ENCODE assay signal across 8 cellular contexts in the genomic region with DNA sequence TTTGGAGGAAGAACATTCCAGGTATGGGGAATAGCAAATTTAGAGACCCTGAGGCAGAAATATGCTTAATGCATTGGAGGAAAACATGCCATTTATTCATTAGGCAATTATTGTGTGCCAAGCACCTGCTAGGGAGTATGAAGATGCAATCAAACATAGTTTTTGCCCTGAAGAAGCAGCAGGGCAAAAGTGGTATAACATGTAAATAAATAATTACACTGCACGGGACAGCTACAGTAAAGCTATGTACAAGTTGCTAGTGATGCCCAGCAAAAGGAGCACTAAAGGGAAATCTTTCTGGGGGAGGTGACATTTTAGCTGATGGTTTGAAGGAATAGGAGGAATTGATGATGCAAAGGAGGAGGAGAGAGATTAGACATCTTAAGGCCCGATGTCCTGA. TPM values are rescaled to one million over a fixed set of nuclear protein-coding genes. Genes with fewer than 3 reads are reported as not detected.
DNase-seq lines count a peak whose midpoint lies in the region; ATAC-seq and TF ChIP-seq lines count a peak whose summit lies in the region.

No MANE protein-coding gene starts in this region.

- no peak for DNase-seq in left ventricle myocardium inferior
- no peak for DNase-seq in left cardiac atrium
- DNase-seq in adrenal gland: no peak
- DNase-seq in mesenchymal stem cell: no peak
- DNase-seq in UCSD-AML1 (lab: John Stamatoyannopoulos, UW; ENCODE audit: unreplicated experiment): no peak
- DNase-seq in germinal center (ENCODE audit: low spot score): no peak
- no peak for DNase-seq in GM10266 (ENCODE audit: extremely low spot score)

- no peak overlapping the region for H2BK15ac ChIP-seq in mesenchymal stem cell (ENCODE audit: low read depth, poor library complexity, severe bottlenecking)

- H3K18ac ChIP-seq in mesenchymal stem cell (ENCODE audit: low read depth in 1 of 2, low read length in 2 of 2): no peak overlapping the region

- 17 to 22% (median 18%) methylated on average over 2 of the region's 2 CpGs for WGBS in adrenal gland, 4 donors
- 46% methylated on average over 2 of the region's 2 CpGs for WGBS in mesenchymal stem cell

- H3K23ac ChIP-seq in mesenchymal stem cell (ENCODE audit: low read length in 2 of 2): no peak overlapping the region

- H3K9ac ChIP-seq in mesenchymal stem cell (ENCODE audit: low read length): peak overlapping the region; percentile 94

- TF ChIP-seq POLR2A in adrenal gland (IDR thresholded peaks at IDR 0.05): no peak

- TF ChIP-seq CTCF in left ventricle myocardium inferior (IDR thresholded peaks at IDR 0.05; ENCODE audit: borderline replicate concordance): no peak
- TF ChIP-seq CTCF in adrenal gland (IDR thresholded peaks at IDR 0.05): no peak
- no peak for TF ChIP-seq CTCF in GM10266 (IDR thresholded peaks at IDR 0.05; ENCODE audit: control insufficient read depth, insufficient read depth, low read depth, missing control alignments)

- H3K4me3 ChIP-seq in left ventricle myocardium inferior (peak overlapping the region; percentile 77), adrenal gland (peak overlapping the region in 1 of 4 donors; percentile 92), mesenchymal stem cell (ENCODE audit: insufficient read depth in 1 of 2, low read depth in 1 of 2, low read length in 2 of 2) (peak overlapping the region in 1 of 2 experiments; percentile 95)

- no peak overlapping the region for H2AK5ac ChIP-seq in mesenchymal stem cell (ENCODE audit: low read length, severe bottlenecking)

- H3K4me1 ChIP-seq in left ventricle myocardium inferior: peaks cover 53% of the 10 kb centered on the region
- H3K4me1 ChIP-seq in adrenal gland (replicated peaks in 1 of 2): peaks cover 11 to 34% of the 10 kb centered on the region in 2 donors
- H3K4me1 ChIP-seq in mesenchymal stem cell (ENCODE audit: control insufficient read depth, insufficient read depth, low read depth, low read length): peaks cover 6% of the 10 kb centered on the region

- H3K9me3 ChIP-seq in left ventricle myocardium inferior (replicated peaks): no peaks in the 10 kb centered on the region
- no peaks in the 10 kb centered on the region for H3K9me3 ChIP-seq in adrenal gland (replicated peaks in 1 of 3)
- H3K9me3 ChIP-seq in mesenchymal stem cell (ENCODE audit: control insufficient read depth, low read length): no peaks in the 10 kb centered on the region

- ATAC-seq in left cardiac atrium: no peak
- no peak for ATAC-seq in HG02588 (IDR thresholded peaks at IDR 0.05; ENCODE audit: unreplicated experiment)

- H2BK5ac ChIP-seq in mesenchymal stem cell (ENCODE audit: low read depth, low read length, poor library complexity, severe bottlenecking): no peak overlapping the region

- H3K27ac ChIP-seq in left ventricle myocardium inferior (replicated peaks): peak overlapping the region; percentile 83
- H3K27ac ChIP-seq in adrenal gland: peak overlapping the region in 3 of 5 donors; percentile 21 to 86 (median 54)
- peak overlapping the region; percentile 48 for H3K27ac ChIP-seq in mesenchymal stem cell (ENCODE audit: low read length, poor library complexity, severe bottlenecking)

- no peak overlapping the region for H3K14ac ChIP-seq in mesenchymal stem cell (ENCODE audit: low read length in 2 of 2)

- no peak overlapping the region for H4K91ac ChIP-seq in mesenchymal stem cell (ENCODE audit: low read length)

- intact Hi-C loops in left ventricle myocardium inferior (cut with micrococcal nuclease) (no loop called here), left cardiac atrium (cut with DNase I) (no loop called here), adrenal gland (cut with DNase I) (no loop called here)

- H4K8ac ChIP-seq in mesenchymal stem cell (ENCODE audit: low read length): no peak overlapping the region

- H3K36me3 ChIP-seq in left ventricle myocardium inferior: peaks cover 2% of the 10 kb centered on the region
- H3K36me3 ChIP-seq in adrenal gland (replicated peaks in 1 of 2): no peaks in the 10 kb centered on the region
- H3K36me3 ChIP-seq in mesenchymal stem cell (ENCODE audit: control insufficient read depth in 1 of 2, insufficient read depth in 2 of 2, low read depth in 1 of 2, low read length in 2 of 2): peaks cover 0 to 3% of the 10 kb centered on the region in 2 experiments

- no peak overlapping the region for H2BK12ac ChIP-seq in mesenchymal stem cell (ENCODE audit: low read length in 2 of 2)

- H2AFZ ChIP-seq in mesenchymal stem cell (ENCODE audit: low read depth, low read length): peak overlapping the region; percentile 89

- H2BK120ac ChIP-seq in mesenchymal stem cell (ENCODE audit: low read depth, low read length): no peak overlapping the region

- H3K27me3 ChIP-seq in left ventricle myocardium inferior (ENCODE audit: low read depth) (no peaks in the 10 kb centered on the region), adrenal gland (no peaks in the 10 kb centered on the region), mesenchymal stem cell (ENCODE audit: control insufficient read depth in 1 of 2, insufficient read depth in 1 of 2, low read length in 2 of 2) (peaks cover under 1 to 4% of the 10 kb centered on the region in 2 experiments)

- peak overlapping the region in 1 of 2 experiments; percentile 11 for H3K4ac ChIP-seq in mesenchymal stem cell (ENCODE audit: low read depth in 1 of 2, low read length in 2 of 2)

- peak overlapping the region; percentile 85 for H3K4me2 ChIP-seq in mesenchymal stem cell (ENCODE audit: low read length, poor library complexity, severe bottlenecking)

- peaks cover 24% of the 10 kb centered on the region for H3K79me1 ChIP-seq in mesenchymal stem cell (replicated peaks; ENCODE audit: low read length, poor library complexity, severe bottlenecking)

RNA-seq across cellular contexts. Expression of a gene that starts 0.6 kb away (rescaled TPM):
- total RNA-seq in left ventricle myocardium inferior (24.1 TPM), left cardiac atrium (10 to 100 TPM; 17.4 to 18.3 TPM), adrenal gland (10 to 100 TPM; 24.5 to 66.0 (median 33.0) TPM)
- polyA plus RNA-seq in adrenal gland: 10 to 100 TPM; 17.6 to 77.5 (median 54.4) TPM
- 18.3 TPM for polyA plus RNA-seq in mesenchymal stem cell (2013, experiment 1 of 2)
- 18.3 TPM for polyA plus RNA-seq in mesenchymal stem cell (2013, experiment 2 of 2)

RNA-seq across cellular contexts. Expression of a gene that starts 21.4 kb away (rescaled TPM):
- total RNA-seq in left ventricle myocardium inferior: 3.3 TPM
- under 1 TPM in 1 of 2 donors, not detected in 1; 0.68 TPM for total RNA-seq in left cardiac atrium
- total RNA-seq in adrenal gland: 1 to 10 TPM in 3 of 8 donors, under 1 TPM in 2, not detected in 3; 0.14 to 3.9 (median 1.5) TPM
- polyA plus RNA-seq in adrenal gland: 1 to 10 TPM in 1 of 3 donors, under 1 TPM in 1, not detected in 1; 0.64 to 1.0 TPM
- polyA plus RNA-seq in mesenchymal stem cell (2013, experiment 1 of 2): 0.52 TPM
- polyA plus RNA-seq in mesenchymal stem cell (2013, experiment 2 of 2): 0.62 TPM

RNA-seq across cellular contexts. Expression of a gene that starts 33.4 kb away (rescaled TPM):
- total RNA-seq in left ventricle myocardium inferior (1.6 TPM), left cardiac atrium (1 to 10 TPM in 1 of 2 donors, under 1 TPM in 1; 0.50 to 1.2 TPM), adrenal gland (10 to 100 TPM in 3 of 8 donors, 1 to 10 TPM in 5; 1.4 to 15.0 (median 6.3) TPM)
- 1 to 10 TPM; 2.8 to 4.0 (median 3.1) TPM for polyA plus RNA-seq in adrenal gland
- polyA plus RNA-seq in mesenchymal stem cell (2013, experiment 1 of 2): 0.44 TPM
- polyA plus RNA-seq in mesenchymal stem cell (2013, experiment 2 of 2): 0.52 TPM

RNA-seq across cellular contexts. Expression of a gene that starts 40.0 kb away (rescaled TPM):
- 69.9 TPM for total RNA-seq in left ventricle myocardium inferior
- 10 to 100 TPM; 64.4 to 73.5 TPM for total RNA-seq in left cardiac atrium
- total RNA-seq in adrenal gland: 100 to 1,000 TPM; 121 to 271 (median 160) TPM
- polyA plus RNA-seq in adrenal gland: 100 to 1,000 TPM in 1 of 3 donors, 10 to 100 TPM in 2; 78.1 to 139 (median 98.0) TPM
- 171 TPM for polyA plus RNA-seq in mesenchymal stem cell (2013, experiment 1 of 2)
- polyA plus RNA-seq in mesenchymal stem cell (2013, experiment 2 of 2): 170 TPM

RNA-seq across cellular contexts. Expression of a gene that starts 40.1 kb away (rescaled TPM):
- 14.7 TPM for total RNA-seq in left ventricle myocardium inferior
- 10 to 100 TPM; 17.8 to 28.3 TPM for total RNA-seq in left cardiac atrium
- total RNA-seq in adrenal gland: 10 to 100 TPM; 16.8 to 54.4 (median 29.4) TPM
- polyA plus RNA-seq in adrenal gland: 10 to 100 TPM; 36.7 to 67.2 (median 50.7) TPM
- 17.0 TPM for polyA plus RNA-seq in mesenchymal stem cell (2013, experiment 1 of 2)
- 17.3 TPM for polyA plus RNA-seq in mesenchymal stem cell (2013, experiment 2 of 2)
